In genomic region chr4:24570574-24571236, GRCh38 we compare ENCODE assay signal across 13 cellular contexts. TPM values are rescaled to one million over a fixed set of nuclear protein-coding genes. Genes with fewer than 3 reads are reported as not detected.
DNase-seq lines count a peak whose midpoint lies in the region; ATAC-seq lines count a peak whose summit lies in the region.
"Had no signal": no experiment of that assay in that cellular context is flagged by ENCODE, and none has a peak within 500 bp of the region (broad histone marks: within the 10 kb centered on the region; RNA-seq: fewer than 3 reads in every experiment).

No MANE protein-coding gene starts in this region.

- H4K8ac ChIP-seq in trophoblast cell (ENCODE audit: low read depth, low read length) = no peak overlapping the region

- peaks cover 24 to 75% of the 10 kb centered on the region in 2 donors for H3K36me3 Mint-ChIP-seq in activated naive CD4-positive, alpha-beta T cell treated with anti-CD3 and anti-CD28 coated beads, Interleukin-2, amount 50 U/mL, for 72 hours
- peaks cover 61% of the 10 kb centered on the region for H3K36me3 Mint-ChIP-seq in activated naive CD4-positive, alpha-beta T cell treated with anti-CD3 and anti-CD28 coated beads, Interleukin-2, amount 10 ng/mL, durations not matched to agents 7 days and 5 days
- H3K36me3 Mint-ChIP-seq in activated T-helper 1 cell treated with anti-CD3 and anti-CD28 coated beads, Interleukin-12 subunit alpha, Interleukin-12 subunit beta, Interleukin-2, Interleukin-4 antibody, amounts not matched to agents 30 ng/mL and 10 ng/mL and 1 ng/mL, durations not matched to agents 14 hours and 24 hours and 36 hours (ENCODE audit: low read depth) = peaks cover 52% of the 10 kb centered on the region

- no peak for DNase-seq in activated naive CD4-positive, alpha-beta T cell treated with anti-CD3 and anti-CD28 coated beads, Interleukin-2, amount 50 U/mL, for 72 hours (ENCODE audit: low spot score in 2 of 2)
- no peak for DNase-seq in activated naive CD4-positive, alpha-beta T cell treated with anti-CD3 and anti-CD28 coated beads, Interleukin-2, amount 10 ng/mL, durations not matched to agents 7 days and 5 days
- no peak for DNase-seq in activated T-helper 1 cell treated with anti-CD3 and anti-CD28 coated beads, Interleukin-12 subunit alpha, Interleukin-12 subunit beta, Interleukin-2, Interleukin-4 antibody, amounts not matched to agents 30 ng/mL and 10 ng/mL and 1 ng/mL, durations not matched to agents 14 hours and 24 hours and 36 hours (ENCODE audit: low spot score)
- DNase-seq in trophoblast cell = no peak
- no peak for DNase-seq in KG1 (lab: John Stamatoyannopoulos, UW)
- DNase-seq in NCI-H1048 (lab: John Stamatoyannopoulos, UW) = no peak
- no peak for DNase-seq in CD1c-positive myeloid dendritic cell (ENCODE audit: extremely low spot score)
- DNase-seq: DMS79, kidney glomerular epithelial cell, MM.1S, posterior cingulate gyrus had no signal

- no peaks in the 10 kb centered on the region for H3K27me3 ChIP-seq in trophoblast cell (ENCODE audit: insufficient read depth, low read length)

- CTCF ChIA-PET in activated naive CD4-positive, alpha-beta T cell treated with anti-CD3 and anti-CD28 coated beads, Interleukin-2, amount 10 ng/mL, durations not matched to agents 7 days and 5 days (lab: Charles Lee) = interaction anchor here (0.9 kb wide), 1 partner anchor 22 kb away, joined by 3 read pairs; no protein-coding TSS in a partner anchor

- H3K9me3 Mint-ChIP-seq in activated naive CD4-positive, alpha-beta T cell treated with anti-CD3 and anti-CD28 coated beads, Interleukin-2, amount 50 U/mL, for 72 hours = no peaks in the 10 kb centered on the region
- H3K9me3 Mint-ChIP-seq in activated naive CD4-positive, alpha-beta T cell treated with anti-CD3 and anti-CD28 coated beads, Interleukin-2, amount 10 ng/mL, durations not matched to agents 7 days and 5 days = peaks cover 1% of the 10 kb centered on the region
- no peaks in the 10 kb centered on the region for H3K9me3 Mint-ChIP-seq in activated T-helper 1 cell treated with anti-CD3 and anti-CD28 coated beads, Interleukin-12 subunit alpha, Interleukin-12 subunit beta, Interleukin-2, Interleukin-4 antibody, amounts not matched to agents 30 ng/mL and 10 ng/mL and 1 ng/mL, durations not matched to agents 14 hours and 24 hours and 36 hours

- peaks cover 54% of the 10 kb centered on the region for H3K4me1 Mint-ChIP-seq in activated naive CD4-positive, alpha-beta T cell treated with anti-CD3 and anti-CD28 coated beads, Interleukin-2, amount 10 ng/mL, durations not matched to agents 7 days and 5 days
- peaks cover 65% of the 10 kb centered on the region for H3K4me1 Mint-ChIP-seq in activated T-helper 1 cell treated with anti-CD3 and anti-CD28 coated beads, Interleukin-12 subunit alpha, Interleukin-12 subunit beta, Interleukin-2, Interleukin-4 antibody, amounts not matched to agents 30 ng/mL and 10 ng/mL and 1 ng/mL, durations not matched to agents 14 hours and 24 hours and 36 hours (ENCODE audit: low read depth)

- intact Hi-C loops in activated T-helper 1 cell treated with anti-CD3 and anti-CD28 coated beads, Interleukin-12 subunit alpha, Interleukin-12 subunit beta, Interleukin-2, Interleukin-4 antibody, amounts not matched to agents 30 ng/mL and 10 ng/mL and 1 ng/mL, durations not matched to agents 14 hours and 24 hours and 36 hours (cut with micrococcal nuclease) = loop anchor here (1.0 to 2.0 kb wide), 2 partner anchors 12 to 14 kb away; no protein-coding TSS in a partner anchor

- H3K79me1 ChIP-seq in trophoblast cell (ENCODE audit: low read length) = no peaks in the 10 kb centered on the region

- no peak overlapping the region for H3K14ac ChIP-seq in trophoblast cell (ENCODE audit: low read length)

- H3K79me2 ChIP-seq in trophoblast cell (ENCODE audit: control insufficient read depth, insufficient read depth, low read length, poor library complexity) = peaks cover 16% of the 10 kb centered on the region

- no peak overlapping the region for H3K23ac ChIP-seq in trophoblast cell (ENCODE audit: low read length)

- ATAC-seq in activated naive CD4-positive, alpha-beta T cell treated with anti-CD3 and anti-CD28 coated beads, Interleukin-2, amount 50 U/mL, for 72 hours = peak; percentile 62 to 81
- peak; percentile 29 for ATAC-seq in GM19351 (IDR thresholded peaks at IDR 0.05; ENCODE audit: unreplicated experiment)

- H4K12ac ChIP-seq in trophoblast cell (ENCODE audit: low read depth, low read length) = no peak overlapping the region

- H3K4me3 Mint-ChIP-seq in activated naive CD4-positive, alpha-beta T cell treated with anti-CD3 and anti-CD28 coated beads, Interleukin-2, amount 10 ng/mL, durations not matched to agents 7 days and 5 days = no peak overlapping the region
- no peak overlapping the region for H3K4me3 Mint-ChIP-seq in activated T-helper 1 cell treated with anti-CD3 and anti-CD28 coated beads, Interleukin-12 subunit alpha, Interleukin-12 subunit beta, Interleukin-2, Interleukin-4 antibody, amounts not matched to agents 30 ng/mL and 10 ng/mL and 1 ng/mL, durations not matched to agents 14 hours and 24 hours and 36 hours

- no peak overlapping the region for H3K27ac ChIP-seq in trophoblast cell (ENCODE audit: low read depth, low read length)
- H3K27ac ChIP-seq: thoracic aorta had no signal

- no peak overlapping the region for H2BK5ac ChIP-seq in trophoblast cell (ENCODE audit: low read depth, low read length, poor library complexity)

- no peaks in the 10 kb centered on the region for H3K9me3 ChIP-seq in trophoblast cell (ENCODE audit: insufficient read depth, low read depth, low read length)
- H3K9me3 ChIP-seq: thoracic aorta had no signal

- peak overlapping the region in 1 of 2 donors; percentile 9 for H3K27ac Mint-ChIP-seq in activated naive CD4-positive, alpha-beta T cell treated with anti-CD3 and anti-CD28 coated beads, Interleukin-2, amount 50 U/mL, for 72 hours
- H3K27ac Mint-ChIP-seq in activated naive CD4-positive, alpha-beta T cell treated with anti-CD3 and anti-CD28 coated beads, Interleukin-2, amount 10 ng/mL, durations not matched to agents 7 days and 5 days = no peak overlapping the region
- peak overlapping the region; percentile 25 for H3K27ac Mint-ChIP-seq in activated T-helper 1 cell treated with anti-CD3 and anti-CD28 coated beads, Interleukin-12 subunit alpha, Interleukin-12 subunit beta, Interleukin-2, Interleukin-4 antibody, amounts not matched to agents 30 ng/mL and 10 ng/mL and 1 ng/mL, durations not matched to agents 14 hours and 24 hours and 36 hours

- H3K4me3 ChIP-seq in trophoblast cell (ENCODE audit: low read depth, low read length) = no peak overlapping the region
- H3K4me3 ChIP-seq: thoracic aorta had no signal

- no peak overlapping the region for H2AFZ ChIP-seq in trophoblast cell (ENCODE audit: insufficient read depth, low read length, poor library complexity)

- H2AK5ac ChIP-seq in trophoblast cell (ENCODE audit: low read length) = no peak overlapping the region

- WGBS in trophoblast cell (ENCODE audit: extremely low coverage, insufficient coverage, insufficient read length) = 100% methylated on average over 1 of the region's 5 CpGs

- H2BK12ac ChIP-seq in trophoblast cell (ENCODE audit: low read length) = no peak overlapping the region

- no peak overlapping the region for H3K4me2 ChIP-seq in trophoblast cell (ENCODE audit: low read length)

- no peaks in the 10 kb centered on the region for H3K27me3 Mint-ChIP-seq in activated naive CD4-positive, alpha-beta T cell treated with anti-CD3 and anti-CD28 coated beads, Interleukin-2, amount 10 ng/mL, durations not matched to agents 7 days and 5 days
- H3K27me3 Mint-ChIP-seq in activated T-helper 1 cell treated with anti-CD3 and anti-CD28 coated beads, Interleukin-12 subunit alpha, Interleukin-12 subunit beta, Interleukin-2, Interleukin-4 antibody, amounts not matched to agents 30 ng/mL and 10 ng/mL and 1 ng/mL, durations not matched to agents 14 hours and 24 hours and 36 hours (ENCODE audit: insufficient read depth) = no peaks in the 10 kb centered on the region

- H4K91ac ChIP-seq in trophoblast cell (ENCODE audit: low read depth, low read length) = no peak overlapping the region

- no peak overlapping the region for H3K9ac ChIP-seq in trophoblast cell (ENCODE audit: low read length)

- no peak overlapping the region for H3K18ac ChIP-seq in trophoblast cell (ENCODE audit: low read length)

- peaks cover 15 to 27% of the 10 kb centered on the region in 2 experiments for H3K36me3 ChIP-seq in trophoblast cell (ENCODE audit: control insufficient read depth in 1 of 2, insufficient read depth in 2 of 2, low read length in 2 of 2)

- H2BK120ac ChIP-seq in trophoblast cell (ENCODE audit: insufficient read depth, low read length, poor library complexity) = no peak overlapping the region

- H3K4ac ChIP-seq in trophoblast cell (ENCODE audit: low read depth, low read length) = peak overlapping the region; percentile 40

- H3K4me1 ChIP-seq in trophoblast cell (ENCODE audit: control insufficient read depth in 1 of 2, insufficient read depth in 2 of 2, low read length in 2 of 2) = no peaks in the 10 kb centered on the region

RNA-seq across cellular contexts. Expression of gene DHX15, which starts 13.6 kb away (rescaled TPM):
- total RNA-seq in activated naive CD4-positive, alpha-beta T cell treated with anti-CD3 and anti-CD28 coated beads, Interleukin-2, amount 50 U/mL, for 72 hours = 100 to 1,000 TPM; 204 to 221 TPM
- 246 and 260 TPM in 2 replicates for total RNA-seq in activated T-helper 1 cell treated with anti-CD3 and anti-CD28 coated beads, Interleukin-12 subunit alpha, Interleukin-12 subunit beta, Interleukin-2, Interleukin-4 antibody, amounts not matched to agents 30 ng/mL and 10 ng/mL and 1 ng/mL, durations not matched to agents 14 hours and 24 hours and 36 hours
- polyA plus RNA-seq in trophoblast cell (2013) = 129 TPM in 2 replicates
